20 cellular contexts compared by ENCODE assay signal in genomic region chr9:87798276-87798833, GRCh38.
"Had no signal": no experiment of that assay in that cellular context is flagged by ENCODE, and none has a peak within 500 bp of the region (broad histone marks: within the 10 kb centered on the region; RNA-seq: fewer than 3 reads in every experiment).

No MANE protein-coding gene starts in this region.

- H3K4me3 ChIP-seq: left lung, lung, neural progenitor cell, spleen, upper lobe of left lung had no signal

- H3K27me3 ChIP-seq: left lung, neural progenitor cell, spleen, upper lobe of left lung had no signal

- H3K4me1 Mint-ChIP-seq: immature natural killer cell had no signal

- H3K4me2 ChIP-seq: neural progenitor cell had no signal

- H3K9me3 Mint-ChIP-seq: activated naive CD8-positive, alpha-beta T cell treated with anti-CD3 and anti-CD28 coated beads, Interleukin-2, amount 10 ng/mL, durations not matched to agents 7 days and 5 days; activated T-cell treated with anti-CD3 and anti-CD28 coated beads, Interleukin-2, amount 50 U/mL, for 4 hours; naive thymus-derived CD8-positive, alpha-beta T cell had no signal

- H3K27ac Mint-ChIP-seq: activated CD4-positive, alpha-beta T cell treated with anti-CD3 and anti-CD28 coated beads, Interleukin-2, amount 10 ng/mL, durations not matched to agents 7 days and 5 days; activated naive CD8-positive, alpha-beta T cell treated with anti-CD3 and anti-CD28 coated beads, Interleukin-2, amount 10 ng/mL, durations not matched to agents 7 days and 5 days; immature natural killer cell; naive thymus-derived CD8-positive, alpha-beta T cell; neural progenitor cell; progenitor cell of endocrine pancreas had no signal

- H3K36me3 ChIP-seq: left lung, neural progenitor cell, spleen, upper lobe of left lung had no signal

- H3K27ac ChIP-seq: foreskin keratinocyte, left lung, neural progenitor cell, spleen, upper lobe of left lung had no signal

- H3K27me3 Mint-ChIP-seq: activated CD4-positive, alpha-beta T cell treated with anti-CD3 and anti-CD28 coated beads, Interleukin-2, amount 10 ng/mL, durations not matched to agents 7 days and 5 days; activated naive CD8-positive, alpha-beta T cell treated with anti-CD3 and anti-CD28 coated beads, Interleukin-2, amount 10 ng/mL, durations not matched to agents 7 days and 5 days had no signal

- DNase-seq: activated CD4-positive, alpha-beta T cell treated with anti-CD3 and anti-CD28 coated beads, Interleukin-2, amount 10 ng/mL, durations not matched to agents 7 days and 5 days; activated naive CD4-positive, alpha-beta T cell treated with Interleukin-2 at 50 U/mL for 16 hours; activated naive CD8-positive, alpha-beta T cell treated with anti-CD3 and anti-CD28 coated beads, Interleukin-2, amount 10 ng/mL, durations not matched to agents 7 days and 5 days; activated T-cell treated with anti-CD3 and anti-CD28 coated beads, Interleukin-2, amount 50 U/mL, for 4 hours; amygdala; cerebellar nuclear complex; cortex of kidney; foreskin keratinocyte; immature natural killer cell; left lung; naive thymus-derived CD8-positive, alpha-beta T cell; spleen; stimulated activated CD4-positive, alpha-beta T cell treated with anti-CD3 and anti-CD28 coated beads, Interleukin-4, amount 100 ng/mL, for 4 hours; stimulated activated naive CD8-positive, alpha-beta T cell treated with anti-CD3 and anti-CD28 coated beads, Interleukin-15, Interleukin-2, amounts not matched to agents 100 U/mL and 50 U/mL, for 24 hours; T-helper 1 cell; T1000; upper lobe of left lung had no signal

- H3K4me3 Mint-ChIP-seq: activated CD4-positive, alpha-beta T cell treated with anti-CD3 and anti-CD28 coated beads, Interleukin-2, amount 10 ng/mL, durations not matched to agents 7 days and 5 days; activated naive CD8-positive, alpha-beta T cell treated with anti-CD3 and anti-CD28 coated beads, Interleukin-2, amount 10 ng/mL, durations not matched to agents 7 days and 5 days; activated T-cell treated with anti-CD3 and anti-CD28 coated beads, Interleukin-2, amount 50 U/mL, for 4 hours; immature natural killer cell; naive thymus-derived CD8-positive, alpha-beta T cell; neural progenitor cell had no signal

- H3K4me1 ChIP-seq: foreskin keratinocyte had no signal

- H3K9ac ChIP-seq: neural progenitor cell had no signal

- ATAC-seq: activated T-cell treated with anti-CD3 and anti-CD28 coated beads, Interleukin-2, amount 50 U/mL, for 4 hours; foreskin keratinocyte; left lung; naive thymus-derived CD8-positive, alpha-beta T cell; stimulated activated naive CD8-positive, alpha-beta T cell treated with anti-CD3 and anti-CD28 coated beads, Interleukin-15, Interleukin-2, amounts not matched to agents 100 U/mL and 50 U/mL, for 24 hours had no signal

- H3K9me3 ChIP-seq: left lung, spleen, upper lobe of left lung had no signal

- H2AFZ ChIP-seq: neural progenitor cell had no signal

- H3K36me3 Mint-ChIP-seq: activated naive CD8-positive, alpha-beta T cell treated with anti-CD3 and anti-CD28 coated beads, Interleukin-2, amount 10 ng/mL, durations not matched to agents 7 days and 5 days; immature natural killer cell; naive thymus-derived CD8-positive, alpha-beta T cell; neural progenitor cell had no signal
